ENCODE assay signal across 8 cellular contexts in the genomic region with DNA sequence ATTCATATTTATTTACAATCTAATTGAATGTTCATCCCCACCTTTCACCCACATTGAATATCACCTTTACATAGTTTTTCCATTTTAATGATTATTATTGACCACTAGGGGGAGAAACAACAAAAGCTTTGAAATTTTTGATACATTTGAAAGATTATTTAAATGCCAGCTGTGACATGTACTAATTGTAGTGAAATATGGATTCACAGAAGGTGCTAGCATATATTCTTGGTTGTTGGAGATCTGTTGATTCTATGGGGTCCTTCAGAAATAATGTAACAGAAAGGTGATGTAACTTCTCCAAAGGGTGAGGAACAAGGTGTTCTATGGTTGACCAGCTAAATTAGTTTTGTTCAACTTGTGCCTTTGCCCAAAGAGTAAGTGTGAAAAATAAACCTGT.
A peak's percentile ranks its signal among the peaks of the same experiment; 100 is the strongest.
DNase-seq lines count a peak whose midpoint lies in the region; TF ChIP-seq lines count a peak whose summit lies in the region.

No MANE protein-coding gene starts in this region.

- H3K4me2 ChIP-seq in MM.1S (ENCODE audit: low read depth, low read length): no peak overlapping the region

- H3K36me3 ChIP-seq in MM.1S (replicated peaks; ENCODE audit: insufficient read depth, low read length): no peaks in the 10 kb centered on the region

- H3K4me1 ChIP-seq in MM.1S (ENCODE audit: low read length): no peaks in the 10 kb centered on the region

- H4K20me1 ChIP-seq in MM.1S (ENCODE audit: insufficient read depth, low read length): no peaks in the 10 kb centered on the region

- no peaks in the 10 kb centered on the region for H3K9me3 ChIP-seq in MM.1S (replicated peaks; ENCODE audit: insufficient read depth, low read length)

- H3F3A ChIP-seq in MM.1S (ENCODE audit: insufficient read depth, low read length): no peaks in the 10 kb centered on the region

- H3K27me3 ChIP-seq in MM.1S (replicated peaks; ENCODE audit: insufficient read depth, low read length): no peaks in the 10 kb centered on the region

- H3K4me3 ChIP-seq in MM.1S (ENCODE audit: low read length): no peak overlapping the region
- no peak overlapping the region for H3K4me3 ChIP-seq in WI38 (ENCODE audit: low read depth, low read length)

- DNase-seq in DMS53 treated with DMSO at 0.1 percent for 48 hours (lab: John Stamatoyannopoulos, UW; ENCODE audit: unreplicated experiment) (peak; percentile 36), MM.1S (peak; percentile 7), kidney glomerular epithelial cell (lab: John Stamatoyannopoulos, UW) (peak; percentile 33)
- DNase-seq in stimulated activated CD4-positive, alpha-beta T cell treated with anti-CD3 and anti-CD28 coated beads, Interleukin-4, amount 100 ng/mL, for 24 hours: no peak
- no peak for DNase-seq in activated CD4-positive, alpha-beta T cell treated with anti-CD3 and anti-CD28 coated beads for 48 hours
- no peak for DNase-seq in stimulated activated CD4-positive, alpha-beta T cell treated with anti-CD3 and anti-CD28 coated beads, Interleukin-4, amount 100 ng/mL, for 4 hours
- DNase-seq in effector CD4-positive, alpha-beta T cell: no peak

- TF ChIP-seq CTCF in MM.1S (IDR thresholded peaks at IDR 0.05; ENCODE audit: low read length): peak; percentile 41
- TF ChIP-seq CTCF in WI38 (IDR thresholded peaks at IDR 0.05; ENCODE audit: low read depth, low read length): peak; percentile 8; the same call in 1 of the 2 replicates

- H3K9me2 ChIP-seq in MM.1S (replicated peaks; ENCODE audit: insufficient read depth, low read length): no peaks in the 10 kb centered on the region

- no peak overlapping the region for H3K9ac ChIP-seq in MM.1S (ENCODE audit: low read length)

- no peak overlapping the region for H3K27ac ChIP-seq in MM.1S (ENCODE audit: low read length)

- no peaks in the 10 kb centered on the region for H3K79me2 ChIP-seq in MM.1S (ENCODE audit: low read length)

- H2AFZ ChIP-seq in MM.1S (ENCODE audit: low read length): no peak overlapping the region

Comparison
In these comparisons a context has a peak if more than half of its experiments do, and no peak if none do; other contexts are left out.
1. DNase-seq: peak in DMS53 treated with DMSO at 0.1 percent for 48 hours (single experiment), MM.1S (single experiment) and kidney glomerular epithelial cell (single experiment); none in stimulated activated CD4-positive, alpha-beta T cell treated with anti-CD3 and anti-CD28 coated beads, Interleukin-4, amount 100 ng/mL, for 24 hours (single experiment), activated CD4-positive, alpha-beta T cell treated with anti-CD3 and anti-CD28 coated beads for 48 hours (single experiment), stimulated activated CD4-positive, alpha-beta T cell treated with anti-CD3 and anti-CD28 coated beads, Interleukin-4, amount 100 ng/mL, for 4 hours (0 of 2) and effector CD4-positive, alpha-beta T cell (single experiment).